In the genomic region with DNA sequence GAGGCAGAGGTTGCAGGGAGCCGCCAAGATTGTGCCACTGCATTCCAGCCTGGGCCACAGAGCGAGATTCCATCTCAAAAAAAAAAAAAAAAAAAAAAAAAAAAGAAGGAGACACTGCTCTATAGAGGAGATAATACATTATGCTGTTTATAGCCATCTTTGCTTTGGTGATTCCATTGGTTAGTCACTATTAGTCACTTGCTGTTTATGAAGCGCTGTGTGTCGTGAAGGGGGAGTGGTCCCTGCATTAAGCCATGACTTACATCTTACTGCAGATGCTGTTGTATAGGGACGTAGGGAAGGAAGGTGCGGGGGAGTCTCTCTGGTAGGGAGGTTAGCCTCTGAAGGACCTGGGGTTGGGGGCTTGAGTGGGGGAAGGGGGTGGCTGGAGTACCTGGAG, we compare ENCODE assay signal across 17 cellular contexts.
"Had no signal": no experiment of that assay in that cellular context is flagged by ENCODE, and none has a peak within 500 bp of the region (broad histone marks: within the 10 kb centered on the region; RNA-seq: fewer than 3 reads in every experiment).

No MANE protein-coding gene starts in this region.

- H3K4me1 Mint-ChIP-seq: activated naive CD4-positive, alpha-beta T cell treated with anti-CD3 and anti-CD28 coated beads, Interleukin-2, amount 50 U/mL, for 24 hours; WTC11 had no signal

- H3K36me3 ChIP-seq: adrenal gland, esophagus muscularis mucosa, spleen had no signal

- H3K4me3 Mint-ChIP-seq: activated CD8-positive, alpha-beta T cell treated with anti-CD3 and anti-CD28 coated beads for 36 hours; activated naive CD4-positive, alpha-beta T cell treated with anti-CD3 and anti-CD28 coated beads, Interleukin-2, amount 50 U/mL, for 24 hours; activated T-cell treated with anti-CD3 and anti-CD28 coated beads, Interleukin-2, amount 50 U/mL, for 4 hours; neural crest cell; stimulated activated naive CD8-positive, alpha-beta T cell treated with anti-CD3 and anti-CD28 coated beads, Interleukin-15, Interleukin-2, amounts not matched to agents 100 ng/mL and 50 ng/mL, for 24 hours; type B pancreatic cell; WTC11 had no signal

- H3K36me3 Mint-ChIP-seq: activated naive CD4-positive, alpha-beta T cell treated with anti-CD3 and anti-CD28 coated beads, Interleukin-2, amount 50 U/mL, for 24 hours had no signal

- DNase-seq: activated CD4-positive, alpha-beta T cell treated with anti-CD3 and anti-CD28 coated beads for 4 hours; activated CD8-positive, alpha-beta T cell treated with anti-CD3 and anti-CD28 coated beads for 36 hours; activated effector memory CD4-positive, alpha-beta T cell treated with Interleukin-2 at 50 U/mL for 16 hours; activated T-cell treated with anti-CD3 and anti-CD28 coated beads, Interleukin-2, amount 50 U/mL, for 4 hours; adrenal gland; glutamatergic neuron; kidney glomerular epithelial cell; spleen; T-helper 2 cell had no signal

- H3K9me3 ChIP-seq: adrenal gland, esophagus muscularis mucosa, suprapubic skin had no signal

- H3K4me3 ChIP-seq: adrenal gland, esophagus muscularis mucosa, spleen, suprapubic skin had no signal

- H3K9me3 Mint-ChIP-seq: activated CD8-positive, alpha-beta T cell treated with anti-CD3 and anti-CD28 coated beads for 36 hours; activated naive CD4-positive, alpha-beta T cell treated with anti-CD3 and anti-CD28 coated beads, Interleukin-2, amount 50 U/mL, for 24 hours; activated T-cell treated with anti-CD3 and anti-CD28 coated beads, Interleukin-2, amount 50 U/mL, for 4 hours; stimulated activated naive CD8-positive, alpha-beta T cell treated with anti-CD3 and anti-CD28 coated beads, Interleukin-15, Interleukin-2, amounts not matched to agents 100 ng/mL and 50 ng/mL, for 24 hours had no signal

- H3K4me1 ChIP-seq: adrenal gland, esophagus muscularis mucosa, spleen, suprapubic skin had no signal

- ATAC-seq: activated CD8-positive, alpha-beta T cell treated with anti-CD3 and anti-CD28 coated beads for 36 hours; activated T-cell treated with anti-CD3 and anti-CD28 coated beads, Interleukin-2, amount 50 U/mL, for 4 hours; sciatic nerve; WTC11 had no signal

- H3K27me3 ChIP-seq: adrenal gland, esophagus muscularis mucosa, spleen, suprapubic skin had no signal

- H3K27ac ChIP-seq: adrenal gland, esophagus muscularis mucosa, spleen, suprapubic skin had no signal

- H3K27me3 Mint-ChIP-seq: activated CD8-positive, alpha-beta T cell treated with anti-CD3 and anti-CD28 coated beads for 36 hours; stimulated activated naive CD8-positive, alpha-beta T cell treated with anti-CD3 and anti-CD28 coated beads, Interleukin-15, Interleukin-2, amounts not matched to agents 100 ng/mL and 50 ng/mL, for 24 hours; type B pancreatic cell had no signal

- H3K27ac Mint-ChIP-seq: activated CD8-positive, alpha-beta T cell treated with anti-CD3 and anti-CD28 coated beads for 36 hours; activated naive CD4-positive, alpha-beta T cell treated with anti-CD3 and anti-CD28 coated beads, Interleukin-2, amount 50 U/mL, for 24 hours; stimulated activated naive CD8-positive, alpha-beta T cell treated with anti-CD3 and anti-CD28 coated beads, Interleukin-15, Interleukin-2, amounts not matched to agents 100 ng/mL and 50 ng/mL, for 24 hours; type B pancreatic cell; WTC11 had no signal
